8 cellular contexts compared by ENCODE assay signal in the genomic region with DNA sequence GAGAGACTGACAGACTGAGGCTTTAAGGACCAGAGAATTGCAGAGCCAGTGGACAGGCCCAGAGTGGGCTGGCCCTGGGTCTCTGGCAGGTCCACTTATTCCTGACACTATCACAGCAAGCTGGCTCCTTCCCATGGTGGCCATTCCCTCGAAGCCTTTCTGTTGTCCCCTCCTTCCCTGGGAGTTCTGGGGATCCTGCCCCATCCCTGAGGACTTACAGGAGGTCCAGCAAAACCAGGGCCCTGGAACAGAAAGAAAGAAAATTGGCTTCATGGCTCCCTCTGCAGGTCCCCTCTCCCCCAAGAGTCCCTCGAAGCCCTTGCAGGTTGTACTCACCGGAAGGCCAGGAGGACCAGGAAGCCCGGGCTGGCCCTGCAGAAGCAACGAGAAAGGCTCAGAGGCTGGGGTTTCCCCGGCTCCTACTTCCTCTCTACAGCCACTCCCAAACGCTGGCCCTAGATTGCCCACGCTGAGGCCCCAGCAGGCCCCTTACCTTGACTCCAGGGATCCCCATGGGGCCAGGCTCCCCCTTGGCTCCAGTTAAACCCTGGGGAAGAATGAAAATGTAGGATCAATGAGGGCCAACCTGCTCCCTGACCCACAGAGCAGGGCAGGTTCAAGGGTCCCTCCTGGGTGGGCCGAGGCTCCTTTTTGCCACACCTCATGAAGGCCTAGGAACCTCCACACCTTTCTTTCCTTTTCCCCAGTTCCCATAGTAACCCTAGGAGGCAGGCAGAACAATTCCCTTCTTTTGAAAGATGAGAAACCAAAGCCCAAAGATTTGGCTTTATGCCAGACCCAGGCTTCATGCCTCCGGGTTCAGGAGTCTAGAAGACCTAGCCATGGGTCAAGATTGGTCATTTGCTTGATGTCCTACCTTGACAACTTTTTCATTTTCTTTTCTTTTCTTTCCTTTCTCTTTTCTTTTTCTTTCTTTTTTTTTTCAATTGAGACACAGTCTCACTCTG. TPM values are rescaled to one million over a fixed set of nuclear protein-coding genes. Genes with fewer than 3 reads are reported as not detected.
A peak's percentile ranks its signal among the peaks of the same experiment; 100 is the strongest.
DNase-seq lines count a peak whose midpoint lies in the region; ATAC-seq lines count a peak whose summit lies in the region.

No MANE protein-coding gene starts in this region.

- intact Hi-C loops in sciatic nerve (cut with DNase I): loop anchor here (5.0 kb wide), 1 partner anchor 1705 kb away; no protein-coding TSS in a partner anchor

- DNase-seq in SIG-M5 treated with dmso at 0.1 percent for 504 hours (lab: John Stamatoyannopoulos, UW; ENCODE audit: unreplicated experiment) (peak; percentile 52), SIG-M5 (lab: John Stamatoyannopoulos, UW) (no peak), naive B cell (peak; percentile 44), activated gamma-delta T cell treated with Interleukin-2 at 50 U/mL for 16 hours (no peak), sciatic nerve (ENCODE audit: low spot score) (no peak)

- H3K9me3 Mint-ChIP-seq in T-helper 1 cell treated with Interleukin-12 subunit alpha and Interleukin-12 subunit beta and Interleukin-4 antibody, amounts not matched to agents 30 μg/mL and 1 μg/mL, for 36 hours: no peaks in the 10 kb centered on the region
- no peaks in the 10 kb centered on the region for H3K9me3 Mint-ChIP-seq in naive B cell

- peaks cover 9% of the 10 kb centered on the region for H3K27me3 Mint-ChIP-seq in T-helper 1 cell treated with Interleukin-12 subunit alpha and Interleukin-12 subunit beta and Interleukin-4 antibody, amounts not matched to agents 30 μg/mL and 1 μg/mL, for 36 hours (ENCODE audit: low read depth)
- H3K27me3 Mint-ChIP-seq in naive B cell: peaks cover 0 to 1% (median under 1%) of the 10 kb centered on the region in 3 donors

- peak overlapping the region; percentile 66 for H3K4me3 Mint-ChIP-seq in T-helper 1 cell treated with Interleukin-12 subunit alpha and Interleukin-12 subunit beta and Interleukin-4 antibody, amounts not matched to agents 30 μg/mL and 1 μg/mL, for 36 hours
- H3K4me3 Mint-ChIP-seq in naive B cell: peak overlapping the region; percentile 59 to 84 (median 73)

- H3K36me3 Mint-ChIP-seq in T-helper 1 cell treated with Interleukin-12 subunit alpha and Interleukin-12 subunit beta and Interleukin-4 antibody, amounts not matched to agents 30 μg/mL and 1 μg/mL, for 36 hours (ENCODE audit: low read depth): peaks cover under 1% of the 10 kb centered on the region
- no peaks in the 10 kb centered on the region for H3K36me3 Mint-ChIP-seq in naive B cell

- ATAC-seq in HG03066 (IDR thresholded peaks at IDR 0.05; ENCODE audit: low read depth, unreplicated experiment) (peak; percentile 46), naive B cell (ENCODE audit: low read depth in 2 of 2) (peak in 1 of 2 donors; percentile 10), GM18517 (IDR thresholded peaks at IDR 0.05; ENCODE audit: unreplicated experiment) (no peak), sciatic nerve (no peak)

- H3K4me1 Mint-ChIP-seq in T-helper 1 cell treated with Interleukin-12 subunit alpha and Interleukin-12 subunit beta and Interleukin-4 antibody, amounts not matched to agents 30 μg/mL and 1 μg/mL, for 36 hours (ENCODE audit: low read depth): peaks cover 30% of the 10 kb centered on the region
- peaks cover 34 to 61% (median 55%) of the 10 kb centered on the region in 3 donors for H3K4me1 Mint-ChIP-seq in naive B cell

- peak overlapping the region; percentile 84 for H3K27ac Mint-ChIP-seq in T-helper 1 cell treated with Interleukin-12 subunit alpha and Interleukin-12 subunit beta and Interleukin-4 antibody, amounts not matched to agents 30 μg/mL and 1 μg/mL, for 36 hours
- peak overlapping the region in 3 of 6 donors; percentile 14 to 72 (median 69) for H3K27ac Mint-ChIP-seq in naive B cell

RNA-seq across cellular contexts. Expression of a gene that starts 4.6 kb away (rescaled TPM):
- polyA plus RNA-seq in naive B cell (ENCODE audit: low read depth in 6 of 6): 1 to 10 TPM; 1.3 to 5.6 (median 3.2) TPM
- 3.9 TPM for total RNA-seq in sciatic nerve

RNA-seq across cellular contexts. Expression of a gene that starts 54.5 kb away (rescaled TPM):
- 10 to 100 TPM; 17.1 to 24.8 (median 20.7) TPM for polyA plus RNA-seq in naive B cell (ENCODE audit: low read depth in 6 of 6)
- total RNA-seq in sciatic nerve: 30.7 TPM

Comparison
In these comparisons a context has a peak if more than half of its experiments do, and no peak if none do; other contexts are left out.
1. DNase-seq: peak in SIG-M5 treated with dmso at 0.1 percent for 504 hours (single experiment) and naive B cell (single experiment); none in SIG-M5 (single experiment), activated gamma-delta T cell treated with Interleukin-2 at 50 U/mL for 16 hours (single experiment) and sciatic nerve (single experiment).